14 cellular contexts compared by ENCODE assay signal in genomic region chr11:126111458-126112116, GRCh38. TPM values are rescaled to one million over a fixed set of nuclear protein-coding genes. Genes with fewer than 3 reads are reported as not detected.
DNase-seq lines count a peak whose midpoint lies in the region; ATAC-seq and TF ChIP-seq lines count a peak whose summit lies in the region.
"Had no signal": no experiment of that assay in that cellular context is flagged by ENCODE, and none has a peak within 500 bp of the region (broad histone marks: within the 10 kb centered on the region; RNA-seq: fewer than 3 reads in every experiment).

No MANE protein-coding gene starts in this region.

- intact Hi-C loops in spleen (cut with DNase I; ENCODE audit: low total_unique reads): no loop called here

- H2BK5ac ChIP-seq in mesenchymal stem cell (ENCODE audit: low read depth, low read length, poor library complexity, severe bottlenecking): no peak overlapping the region

- no peak overlapping the region for H4K8ac ChIP-seq in mesenchymal stem cell (ENCODE audit: low read length)

- H2AFZ ChIP-seq in mesenchymal stem cell (ENCODE audit: low read depth, low read length): no peak overlapping the region

- no peaks in the 10 kb centered on the region for H3K79me1 ChIP-seq in mesenchymal stem cell (replicated peaks; ENCODE audit: low read length, poor library complexity, severe bottlenecking)

- DNase-seq in DMS153 (lab: John Stamatoyannopoulos, UW) (peak; percentile 66), DMS153 treated with DMSO at 0.1 percent for 48 hours (lab: John Stamatoyannopoulos, UW; ENCODE audit: unreplicated experiment) (no peak), SK-N-MC (ENCODE audit: low read depth, low spot score) (no peak), mesenchymal stem cell (no peak), spleen (peak; percentile 41), occipital lobe (lab: John Stamatoyannopoulos, UW) (no peak)
- DNase-seq: 8988T, amygdala, DND-41, GOT3, NCI-H1436, Peyer's patch had no signal

- no peak overlapping the region for H2BK120ac ChIP-seq in mesenchymal stem cell (ENCODE audit: low read depth, low read length)

- H3K4me3 ChIP-seq in SK-N-MC: no peak overlapping the region
- no peak overlapping the region for H3K4me3 ChIP-seq in mesenchymal stem cell (ENCODE audit: insufficient read depth in 1 of 2, low read depth in 1 of 2, low read length in 2 of 2)
- H3K4me3 ChIP-seq in spleen: no peak overlapping the region
- H3K4me3 ChIP-seq: Peyer's patch had no signal

- no peak overlapping the region for H2BK15ac ChIP-seq in mesenchymal stem cell (ENCODE audit: low read depth, poor library complexity, severe bottlenecking)

- no peak overlapping the region for H3K23ac ChIP-seq in mesenchymal stem cell (ENCODE audit: low read length in 2 of 2)

- H3K27me3 ChIP-seq in mesenchymal stem cell (ENCODE audit: control insufficient read depth in 1 of 2, insufficient read depth in 1 of 2, low read length in 2 of 2) (peaks cover 0 to 10% of the 10 kb centered on the region in 2 experiments), spleen (replicated peaks in 1 of 7) (no peaks in the 10 kb centered on the region)
- H3K27me3 ChIP-seq: Peyer's patch had no signal

- H3K36me3 ChIP-seq in SK-N-MC (ENCODE audit: insufficient read depth, low read length) (no peaks in the 10 kb centered on the region), mesenchymal stem cell (ENCODE audit: control insufficient read depth in 1 of 2, insufficient read depth in 2 of 2, low read depth in 1 of 2, low read length in 2 of 2) (no peaks in the 10 kb centered on the region), spleen (no peaks in the 10 kb centered on the region)
- H3K36me3 ChIP-seq: Peyer's patch had no signal

- H3K4ac ChIP-seq in mesenchymal stem cell (ENCODE audit: low read depth in 1 of 2, low read length in 2 of 2): no peak overlapping the region

- ATAC-seq in HG03045 (IDR thresholded peaks at IDR 0.05; ENCODE audit: unreplicated experiment): no peak
- ATAC-seq in HG02870 (IDR thresholded peaks at IDR 0.05; ENCODE audit: unreplicated experiment): no peak

- H2AK5ac ChIP-seq in mesenchymal stem cell (ENCODE audit: low read length, severe bottlenecking): no peak overlapping the region

- no peak overlapping the region for H3K9ac ChIP-seq in SK-N-MC (ENCODE audit: insufficient read length)
- H3K9ac ChIP-seq in mesenchymal stem cell (ENCODE audit: low read length): peak overlapping the region; percentile 90

- no peak for TF ChIP-seq CTCF in spleen (IDR thresholded peaks at IDR 0.05 in 8 of 11, conservative IDR thresholded peaks at IDR 0.05 in 3 of 11)

- no peak overlapping the region for H3K4me2 ChIP-seq in mesenchymal stem cell (ENCODE audit: low read length, poor library complexity, severe bottlenecking)

- H3K14ac ChIP-seq in mesenchymal stem cell (ENCODE audit: low read length in 2 of 2): no peak overlapping the region

- WGBS in mesenchymal stem cell: 88% methylated on average over 8 of the region's 8 CpGs
- WGBS in spleen, 5 donors: 87 to 91% (median 88%) methylated on average over 7 to 8 of the region's 8 CpGs

- H2BK12ac ChIP-seq in mesenchymal stem cell (ENCODE audit: low read length in 2 of 2): peak overlapping the region in 1 of 2 experiments; percentile 34

- H3K9me3 ChIP-seq in SK-N-MC (ENCODE audit: low read depth, low read length): no peaks in the 10 kb centered on the region
- no peaks in the 10 kb centered on the region for H3K9me3 ChIP-seq in mesenchymal stem cell (ENCODE audit: control insufficient read depth, low read length)
- no peaks in the 10 kb centered on the region for H3K9me3 ChIP-seq in spleen
- H3K9me3 ChIP-seq: Peyer's patch had no signal

- H3K4me1 ChIP-seq in mesenchymal stem cell (ENCODE audit: control insufficient read depth, insufficient read depth, low read depth, low read length) (peaks cover 22% of the 10 kb centered on the region), spleen (peaks cover 0 to 11% (median 0%) of the 10 kb centered on the region in 6 donors)

- H3K18ac ChIP-seq in mesenchymal stem cell (ENCODE audit: low read depth in 1 of 2, low read length in 2 of 2): peak overlapping the region in 1 of 2 experiments; percentile 48

- no peak overlapping the region for H4K91ac ChIP-seq in mesenchymal stem cell (ENCODE audit: low read length)

- TF ChIP-seq POLR2A in spleen (IDR thresholded peaks at IDR 0.05): no peak

- H3K27ac ChIP-seq in SK-N-MC (peak overlapping the region; percentile 91), mesenchymal stem cell (ENCODE audit: low read length, poor library complexity, severe bottlenecking) (no peak overlapping the region), spleen (no peak overlapping the region)

RNA-seq across cellular contexts. Expression of gene CDON, which starts 48.9 kb away (rescaled TPM):
- polyA plus RNA-seq in mesenchymal stem cell (2013, experiment 1 of 2): 1.3 TPM
- polyA plus RNA-seq in mesenchymal stem cell (2013, experiment 2 of 2): 1.1 TPM
- total RNA-seq in spleen: 1 to 10 TPM; 1.8 to 5.3 (median 3.6) TPM
- under 1 TPM; 0.30 to 0.58 (median 0.45) TPM for polyA plus RNA-seq in spleen
- total RNA-seq in occipital lobe: 39.8 TPM

Comparison
In these comparisons a context has a peak if more than half of its experiments do, and no peak if none do; other contexts are left out.
1. DNase-seq: peak in DMS153 (single experiment) and spleen (single experiment); none in DMS153 treated with DMSO at 0.1 percent for 48 hours (single experiment), SK-N-MC (single experiment), mesenchymal stem cell (single experiment) and occipital lobe (single experiment).